15 cellular contexts compared by ENCODE assay signal in the genomic region with DNA sequence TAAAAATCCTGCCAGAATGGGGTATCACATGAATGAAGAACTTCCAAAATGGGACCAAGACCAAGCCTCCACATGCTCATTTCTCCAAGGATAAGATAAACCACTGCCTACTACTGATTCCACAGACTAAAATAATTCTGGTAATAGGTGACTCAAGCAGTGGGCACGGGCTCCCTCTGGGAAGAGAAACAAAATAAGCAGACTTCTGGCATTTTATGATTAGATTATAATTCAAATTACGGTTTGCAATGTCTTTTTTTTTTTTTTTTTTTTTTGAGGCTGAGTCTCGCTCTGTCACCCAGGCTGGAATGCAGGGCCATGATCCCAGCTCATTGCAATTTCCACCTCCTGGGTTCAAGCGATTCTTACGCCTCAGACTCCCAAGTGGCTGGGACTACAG. TPM values are rescaled to one million over a fixed set of nuclear protein-coding genes. Genes with fewer than 3 reads are reported as not detected.
DNase-seq lines count a peak whose midpoint lies in the region; ATAC-seq and TF ChIP-seq lines count a peak whose summit lies in the region.
"Had no signal": no experiment of that assay in that cellular context is flagged by ENCODE, and none has a peak within 500 bp of the region (broad histone marks: within the 10 kb centered on the region; RNA-seq: fewer than 3 reads in every experiment).

No MANE protein-coding gene starts in this region.

- H3K9me3 ChIP-seq in adrenal gland (replicated peaks in 1 of 3) (no peaks in the 10 kb centered on the region), thoracic aorta (no peaks in the 10 kb centered on the region)
- H3K9me3 ChIP-seq: esophagus muscularis mucosa had no signal

- no peak overlapping the region for H3K4me3 ChIP-seq in adrenal gland
- no peak overlapping the region for H3K4me3 ChIP-seq in thoracic aorta
- H3K4me3 ChIP-seq: esophagus muscularis mucosa, neural progenitor cell had no signal

- no peak for TF ChIP-seq CTCF in adrenal gland (IDR thresholded peaks at IDR 0.05)
- no peak for TF ChIP-seq CTCF in thoracic aorta (IDR thresholded peaks at IDR 0.05)

- no peak for TF ChIP-seq POLR2A in adrenal gland (IDR thresholded peaks at IDR 0.05)

- intact Hi-C loops in adrenal gland (cut with DNase I), result no loop called here

- no peaks in the 10 kb centered on the region for H3K27me3 ChIP-seq in adrenal gland
- H3K27me3 ChIP-seq in thoracic aorta (replicated peaks; ENCODE audit: insufficient read depth), result no peaks in the 10 kb centered on the region
- H3K27me3 ChIP-seq: esophagus muscularis mucosa, neural progenitor cell had no signal

- peak; percentile 90 for ATAC-seq in thoracic aorta (ENCODE audit: insufficient number of reproducible peaks, low FRiP score, low read depth)
- ATAC-seq: stimulated activated naive CD8-positive, alpha-beta T cell treated with anti-CD3 and anti-CD28 coated beads, Interleukin-15, amount 100 ng/mL, for 72 hours had no signal

- no peaks in the 10 kb centered on the region for H3K36me3 ChIP-seq in adrenal gland (replicated peaks in 1 of 2)
- H3K36me3 ChIP-seq in thoracic aorta, result no peaks in the 10 kb centered on the region

- H3K27ac ChIP-seq in adrenal gland, result peak overlapping the region in 4 of 5 donors; percentile 19 to 71 (median 64)
- H3K27ac ChIP-seq in thoracic aorta, result peak overlapping the region; percentile 77 to 82
- H3K27ac ChIP-seq: esophagus muscularis mucosa, neural progenitor cell had no signal

- peaks cover 23 to 47% of the 10 kb centered on the region in 2 donors for H3K4me1 ChIP-seq in adrenal gland (replicated peaks in 1 of 2)
- H3K4me1 ChIP-seq in thoracic aorta (ENCODE audit: control insufficient read depth in 1 of 2, low read depth in 2 of 2), result peaks cover 13 to 43% of the 10 kb centered on the region in 2 donors

- DNase-seq in GM04503 (ENCODE audit: low read depth) (peak; percentile 76), adrenal gland (peak in 6 of 7 donors; percentile 59 to 73 (median 66)), fibroblast of the conjunctiva (ENCODE audit: low read depth) (peak; percentile 31), thoracic aorta (ENCODE audit: low spot score) (peak; percentile 16), NCI-H446 treated with DMSO at 0.1 percent for 48 hours (lab: John Stamatoyannopoulos, UW) (no peak)
- DNase-seq in activated effector memory CD4-positive, alpha-beta T cell treated with Interleukin-2 at 50 U/mL for 16 hours, result no peak
- no peak for DNase-seq in activated naive CD4-positive, alpha-beta T cell treated with Interleukin-2 at 50 U/mL for 16 hours
- DNase-seq: activated CD8-positive, alpha-beta memory T cell treated with anti-CD3 and anti-CD28 coated beads for 24 hours; activated naive CD4-positive, alpha-beta T cell treated with anti-CD3 and anti-CD28 coated beads, Interleukin-2, amount 10 ng/mL, durations not matched to agents 7 days and 5 days; DMS 273 treated with DMSO at 0.1 percent for 48 hours; small intestine; stimulated activated naive CD8-positive, alpha-beta T cell treated with anti-CD3 and anti-CD28 coated beads, Interleukin-15, amount 100 ng/mL, for 72 hours had no signal

- 33 to 51% (median 47%) methylated on average over 5 of the region's 5 CpGs for WGBS in adrenal gland, 4 donors

RNA-seq across cellular contexts. Expression of a gene that starts 16.0 kb away (rescaled TPM):
- total RNA-seq in adrenal gland (100 to 1,000 TPM in 1 of 8 donors, 10 to 100 TPM in 7; 37.2 to 100 (median 83.7) TPM), thoracic aorta (10 to 100 TPM; 32.7 to 38.0 TPM)
- 10 to 100 TPM; 31.0 to 60.1 (median 35.3) TPM for polyA plus RNA-seq in adrenal gland

RNA-seq across cellular contexts. Expression of a gene that starts 42.3 kb away (rescaled TPM):
- total RNA-seq in adrenal gland (under 1 TPM in 4 of 8 donors, not detected in 4; 0.16 to 0.28 (median 0.21) TPM), thoracic aorta (1 to 10 TPM in 1 of 2 donors, under 1 TPM in 1; 0.63 to 3.0 TPM)
- under 1 TPM in 2 of 3 donors, not detected in 1; 0.13 to 0.16 TPM for polyA plus RNA-seq in adrenal gland
- total RNA-seq: SK-MEL-5 had no signal

RNA-seq across cellular contexts. Expression of a gene that starts 59.7 kb away (rescaled TPM):
- total RNA-seq in adrenal gland, result 10 to 100 TPM; 23.5 to 36.9 (median 27.3) TPM
- 10 to 100 TPM; 12.6 to 49.8 (median 15.2) TPM for polyA plus RNA-seq in adrenal gland
- total RNA-seq in thoracic aorta, result 10 to 100 TPM; 28.7 to 29.2 TPM

Comparison
In these comparisons a context has a peak if more than half of its experiments do, and no peak if none do; other contexts are left out.
1. DNase-seq: peak in GM04503 (single experiment), adrenal gland (6 of 7), fibroblast of the conjunctiva (single experiment) and thoracic aorta (single experiment); none in NCI-H446 treated with DMSO at 0.1 percent for 48 hours (single experiment), activated effector memory CD4-positive, alpha-beta T cell treated with Interleukin-2 at 50 U/mL for 16 hours (single experiment) and activated naive CD4-positive, alpha-beta T cell treated with Interleukin-2 at 50 U/mL for 16 hours (single experiment).